ENCODE assay signal across 14 cellular contexts in the genomic region with DNA sequence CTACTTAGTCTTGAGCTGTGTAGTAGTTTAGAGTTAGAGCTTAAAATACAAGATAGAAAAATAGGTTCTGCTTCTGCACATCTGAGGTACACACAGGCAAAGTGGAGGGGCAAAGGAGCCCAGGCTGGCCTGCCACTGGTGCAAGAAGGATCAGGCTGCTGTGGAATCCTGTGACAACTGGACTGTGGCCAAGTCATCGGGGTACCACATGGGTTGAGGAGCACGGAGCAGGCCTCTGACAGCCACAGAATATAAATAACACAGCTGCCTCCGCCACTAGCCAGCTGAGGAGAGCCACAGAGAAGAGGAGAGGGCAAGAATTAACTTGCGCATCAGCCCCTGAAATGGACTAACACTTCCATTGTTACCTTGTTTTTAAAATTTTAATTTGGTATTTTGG.
DNase-seq lines count a peak whose midpoint lies in the region; ATAC-seq and TF ChIP-seq lines count a peak whose summit lies in the region.
"Had no signal": no experiment of that assay in that cellular context is flagged by ENCODE, and none has a peak within 500 bp of the region (broad histone marks: within the 10 kb centered on the region; RNA-seq: fewer than 3 reads in every experiment).

No MANE protein-coding gene starts in this region.

- H3K36me3 ChIP-seq in mammary epithelial cell (ENCODE audit: insufficient read depth, low read length) = no peaks in the 10 kb centered on the region
- H3K36me3 ChIP-seq: neural progenitor cell had no signal

- TF ChIP-seq POLR2A in GM18505 (IDR thresholded peaks at IDR 0.05; ENCODE audit: borderline replicate concordance, extremely low read depth, insufficient read depth, insufficient read length) = no peak

- no peak overlapping the region for H2AFZ ChIP-seq in mammary epithelial cell (ENCODE audit: low read depth, low read length)
- H2AFZ ChIP-seq: neural progenitor cell had no signal

- intact Hi-C loops in left cardiac atrium (cut with DNase I) = no loop called here
- intact Hi-C loops in posterior cingulate gyrus (cut with DNase I) = no loop called here
- intact Hi-C loops in mammary epithelial cell (cut with micrococcal nuclease) = no loop called here

- dilution Hi-C loops in mammary epithelial cell (cut with HindIII; ENCODE audit: low sequenced_read_pairs) = no loop called here

- H3K27me3 ChIP-seq in mammary epithelial cell (ENCODE audit: insufficient read depth, low read length) = no peaks in the 10 kb centered on the region
- H3K27me3 ChIP-seq: neural progenitor cell had no signal

- no peaks in the 10 kb centered on the region for H3K79me2 ChIP-seq in mammary epithelial cell (ENCODE audit: insufficient read depth, low read length)

- H3K9me3 Mint-ChIP-seq in stimulated activated naive CD8-positive, alpha-beta T cell treated with anti-CD3 and anti-CD28 coated beads, Interleukin-15, amount 100 ng/mL, for 72 hours = no peaks in the 10 kb centered on the region

- H3K4me2 ChIP-seq in mammary epithelial cell (ENCODE audit: insufficient read depth, low read depth, low read length) = no peak overlapping the region
- H3K4me2 ChIP-seq: neural progenitor cell had no signal

- no peak overlapping the region for H3K4me3 Mint-ChIP-seq in stimulated activated naive CD8-positive, alpha-beta T cell treated with anti-CD3 and anti-CD28 coated beads, Interleukin-15, amount 100 ng/mL, for 72 hours
- H3K4me3 Mint-ChIP-seq: neural progenitor cell; stimulated activated naive CD8-positive, alpha-beta T cell treated with anti-CD3 and anti-CD28 coated beads, Interleukin-15, Interleukin-2, amounts not matched to agents 100 ng/mL and 50 ng/mL, for 24 hours had no signal

- H3K4me1 Mint-ChIP-seq in stimulated activated naive CD8-positive, alpha-beta T cell treated with anti-CD3 and anti-CD28 coated beads, Interleukin-15, amount 100 ng/mL, for 72 hours = no peaks in the 10 kb centered on the region

- no peak for TF ChIP-seq CTCF in RWPE1 (conservative IDR thresholded peaks at IDR 0.05; ENCODE audit: low read depth)
- TF ChIP-seq CTCF in coronary artery (IDR thresholded peaks at IDR 0.05) = no peak
- no peak for TF ChIP-seq CTCF in mammary epithelial cell (conservative IDR thresholded peaks at IDR 0.05 in 1 of 2, IDR thresholded peaks at IDR 0.05 in 1 of 2; ENCODE audit: extremely low read depth in 1 of 2, insufficient read depth in 1 of 2, low read depth in 1 of 2, low read length in 2 of 2)

- H3K27me3 Mint-ChIP-seq in stimulated activated naive CD8-positive, alpha-beta T cell treated with anti-CD3 and anti-CD28 coated beads, Interleukin-15, amount 100 ng/mL, for 72 hours = peaks cover 44% of the 10 kb centered on the region

- ATAC-seq in GM19324 (IDR thresholded peaks at IDR 0.05; ENCODE audit: low FRiP score, unreplicated experiment) = peak; percentile 36
- ATAC-seq in left cardiac atrium = peak; percentile 83 to 91
- no peak for ATAC-seq in stimulated activated naive CD8-positive, alpha-beta T cell treated with anti-CD3 and anti-CD28 coated beads, Interleukin-15, amount 100 ng/mL, for 72 hours
- ATAC-seq in GM18505 (IDR thresholded peaks at IDR 0.05; ENCODE audit: unreplicated experiment) = no peak

- H3K4me3 ChIP-seq in coronary artery = no peak overlapping the region
- no peak overlapping the region for H3K4me3 ChIP-seq in mammary epithelial cell (replicated peaks in 1 of 3; ENCODE audit: insufficient read depth in 1 of 3, low read depth in 2 of 3, low read length in 3 of 3)
- H3K4me3 ChIP-seq: neural progenitor cell had no signal

- 43% methylated on average over 3 of the region's 4 CpGs for WGBS in mammary epithelial cell (ENCODE audit: low coverage, missing lambda C conversion rate)

- peaks cover 26% of the 10 kb centered on the region for H3K4me1 ChIP-seq in mammary epithelial cell (ENCODE audit: insufficient read depth, low read length)
- H3K4me1 ChIP-seq: neural progenitor cell had no signal

- BruUV-seq in mammary epithelial cell (replicated peaks; lab: Mats Ljungman, UMichigan) = no TSS peak

- H4K20me1 ChIP-seq in mammary epithelial cell (ENCODE audit: insufficient read depth, low read length) = no peaks in the 10 kb centered on the region

- CTCF ChIA-PET in RWPE1 (lab: Yijun Ruan, JAX) (interaction anchor here (0.6 kb wide), 1 partner anchor 148 kb away, joined by 7 read pairs; no protein-coding TSS in a partner anchor), mammary epithelial cell (lab: Charles Lee; ENCODE audit: low non-redundant PET) (no interaction called here)

- no peak overlapping the region for H3K27ac Mint-ChIP-seq in stimulated activated naive CD8-positive, alpha-beta T cell treated with anti-CD3 and anti-CD28 coated beads, Interleukin-15, amount 100 ng/mL, for 72 hours
- H3K27ac Mint-ChIP-seq: stimulated activated naive CD8-positive, alpha-beta T cell treated with anti-CD3 and anti-CD28 coated beads, Interleukin-15, Interleukin-2, amounts not matched to agents 100 ng/mL and 50 ng/mL, for 24 hours had no signal

- DNase-seq in RWPE1 (ENCODE audit: low spot score) (no peak), left cardiac atrium (peak; percentile 67), posterior cingulate gyrus (peak in 9 of 10 donors; percentile 22 to 92 (median 58)), coronary artery (ENCODE audit: low spot score) (no peak), mammary epithelial cell (no peak)
- DNase-seq in stimulated activated naive CD8-positive, alpha-beta T cell treated with anti-CD3 and anti-CD28 coated beads, Interleukin-15, amount 100 ng/mL, for 72 hours = no peak
- DNase-seq: activated effector memory CD4-positive, alpha-beta T cell treated with anti-CD3 and anti-CD28 coated beads, Interleukin-2, amount 50 U/mL, for 16 hours; NCI-H1436; small intestine had no signal

- H3K9me3 ChIP-seq in mammary epithelial cell (replicated peaks; ENCODE audit: insufficient read depth, low read length) = no peaks in the 10 kb centered on the region

- peak overlapping the region; percentile 68 for H3K27ac ChIP-seq in RWPE1
- no peak overlapping the region for H3K27ac ChIP-seq in coronary artery
- H3K27ac ChIP-seq in mammary epithelial cell (ENCODE audit: insufficient read depth, low read depth, low read length) = no peak overlapping the region
- H3K27ac ChIP-seq: C4-2B, neural progenitor cell had no signal

- POLR2A ChIA-PET in RWPE1 (lab: Yijun Ruan, JAX; ENCODE audit: low non-redundant PET) = no interaction called here

- in situ Hi-C loops in mammary epithelial cell (cut with MboI; ENCODE audit: low sequenced_read_pairs in 2 of 2) = no loop called here

- H3K9ac ChIP-seq in mammary epithelial cell (ENCODE audit: insufficient read depth, low read length) = no peak overlapping the region
- H3K9ac ChIP-seq: neural progenitor cell had no signal

Comparison
In these comparisons a context has a peak if more than half of its experiments do, and no peak if none do; other contexts are left out.
1. ATAC-seq: peak in GM19324 (single experiment) and left cardiac atrium (2 of 2); none in stimulated activated naive CD8-positive, alpha-beta T cell treated with anti-CD3 and anti-CD28 coated beads, Interleukin-15, amount 100 ng/mL, for 72 hours (single experiment) and GM18505 (single experiment).
2. DNase-seq: peak in left cardiac atrium (single experiment) and posterior cingulate gyrus (9 of 10); none in RWPE1 (single experiment), coronary artery (single experiment), stimulated activated naive CD8-positive, alpha-beta T cell treated with anti-CD3 and anti-CD28 coated beads, Interleukin-15, amount 100 ng/mL, for 72 hours (0 of 2) and mammary epithelial cell (single experiment).